In the genomic region with DNA sequence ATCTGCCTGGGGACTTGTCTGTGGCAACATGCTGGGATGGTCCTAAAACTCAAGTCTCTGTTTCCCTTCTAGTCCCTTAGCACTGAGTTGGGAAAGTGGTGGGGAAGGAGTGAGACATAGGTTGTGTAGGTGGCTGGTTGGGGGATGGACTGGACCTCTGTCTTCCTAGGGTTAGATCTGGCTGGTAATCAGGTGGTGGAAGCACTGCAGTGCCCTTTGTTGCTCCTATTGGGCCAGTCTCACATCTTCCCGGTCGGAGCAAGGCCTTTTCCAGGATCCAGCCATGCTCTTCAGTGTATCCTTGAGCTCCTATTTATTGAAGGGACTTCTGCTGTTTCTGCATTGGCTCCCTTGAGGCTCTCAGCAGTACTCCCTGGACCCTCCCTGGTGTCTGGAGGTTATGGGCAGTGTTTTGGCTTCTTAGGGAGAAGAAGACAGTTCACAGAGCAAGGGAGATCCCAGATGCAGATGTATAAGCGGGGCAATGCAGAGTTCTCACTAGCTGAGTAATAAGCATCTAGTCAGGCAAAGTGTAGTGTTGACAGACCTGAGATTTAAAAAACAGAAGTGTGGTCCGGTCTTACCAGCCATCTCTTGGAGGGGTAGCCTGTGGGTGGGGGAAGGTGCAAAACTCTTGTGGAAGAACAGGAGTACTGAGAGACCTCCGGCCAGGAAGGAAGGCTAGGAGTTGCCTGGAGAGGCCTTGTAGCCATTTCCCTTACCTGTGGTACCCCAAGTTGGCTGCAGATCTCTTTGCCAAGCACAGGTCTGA, we compare ENCODE assay signal across 8 cellular contexts. TPM values are rescaled to one million over a fixed set of nuclear protein-coding genes. Genes with fewer than 3 reads are reported as not detected.
DNase-seq lines count a peak whose midpoint lies in the region; ATAC-seq and TF ChIP-seq lines count a peak whose summit lies in the region.

No MANE protein-coding gene starts in this region.

- no peaks in the 10 kb centered on the region for H3K27me3 Mint-ChIP-seq in Calu3 (ENCODE audit: unreplicated experiment)

- BruUV-seq in Calu3 (replicated peaks; lab: Mats Ljungman, UMichigan) = no TSS peak

- H3K27me3 ChIP-seq in dorsolateral prefrontal cortex (no peaks in the 10 kb centered on the region), neutrophil (no peaks in the 10 kb centered on the region)

- intact Hi-C loops in Calu3 (cut with micrococcal nuclease; ENCODE audit: unreplicated experiment) = no loop called here
- intact Hi-C loops in dorsolateral prefrontal cortex (cut with DNase I) = loop anchor here (2.0 to 10.0 kb wide), 3 partner anchors 37 to 179 kb away; a partner anchor contains a TSS

- H3K4me3 ChIP-seq in NB4 (ENCODE audit: low read depth, low read length) = peak overlapping the region; percentile 68
- H3K4me3 ChIP-seq in dorsolateral prefrontal cortex = peak overlapping the region; percentile 59 to 100 (median 98)
- H3K4me3 ChIP-seq in neutrophil (ENCODE audit: low read depth in 1 of 2, low read length in 1 of 2) = peak overlapping the region; percentile 95 to 97

- H3K27ac Mint-ChIP-seq in Calu3 (ENCODE audit: unreplicated experiment) = peak overlapping the region; percentile 90

- peaks cover 25% of the 10 kb centered on the region for H3K4me1 Mint-ChIP-seq in Calu3 (ENCODE audit: low read depth, unreplicated experiment)

- H3K36me3 ChIP-seq in neutrophil = no peaks in the 10 kb centered on the region

- no peak for TF ChIP-seq POLR2A in NB4 (IDR thresholded peaks at IDR 0.05; ENCODE audit: extremely low read depth, insufficient read length)

- H3K4me1 ChIP-seq in neutrophil (ENCODE audit: control insufficient read depth in 1 of 2, insufficient read depth in 1 of 2, low read depth in 1 of 2, low read length in 1 of 2) = peaks cover 41 to 59% of the 10 kb centered on the region in 2 experiments

- H3K27ac ChIP-seq in dorsolateral prefrontal cortex = peak overlapping the region; percentile 84 to 100 (median 98)
- H3K27ac ChIP-seq in neutrophil = peak overlapping the region; percentile 85

- no peaks in the 10 kb centered on the region for H3K9me3 ChIP-seq in neutrophil

- no peak for TF ChIP-seq CTCF in Calu3 (IDR thresholded peaks at IDR 0.05; ENCODE audit: unreplicated experiment)
- TF ChIP-seq CTCF in NB4 (IDR thresholded peaks at IDR 0.05; ENCODE audit: low read depth, low read length) = no peak
- no peak for TF ChIP-seq CTCF in dorsolateral prefrontal cortex (IDR thresholded peaks at IDR 0.05 in 54 of 56, conservative IDR thresholded peaks at IDR 0.05 in 2 of 56; ENCODE audit: low read depth in 1 of 56, partially characterized antibody in 56 of 56)
- no peak for TF ChIP-seq CTCF in neutrophil (IDR thresholded peaks at IDR 0.05)

- H3K36me3 Mint-ChIP-seq in Calu3 (ENCODE audit: insufficient read depth, unreplicated experiment) = peaks cover 68% of the 10 kb centered on the region

- no peak for DNase-seq in Calu3
- peak; percentile 59 for DNase-seq in NB4 (ENCODE audit: low read depth)
- no peak for DNase-seq in dorsolateral prefrontal cortex
- no peak for DNase-seq in NCI-H1417 (lab: John Stamatoyannopoulos, UW)
- no peak for DNase-seq in NCI-H2107 (lab: John Stamatoyannopoulos, UW)

- H3K4me3 Mint-ChIP-seq in Calu3 (ENCODE audit: low read depth, unreplicated experiment) = peak overlapping the region; percentile 87

- CTCF ChIA-PET in Calu3 (lab: Charles Lee) = interaction anchor here (0.6 to 1.6 kb wide), 3 partner anchors 11 to 93 kb away, joined by 3 to 6 read pairs (median 4); no protein-coding TSS in a partner anchor

- no peak for ATAC-seq in HG03135 (IDR thresholded peaks at IDR 0.05; ENCODE audit: unreplicated experiment)
- ATAC-seq in GM19324 (IDR thresholded peaks at IDR 0.05; ENCODE audit: low FRiP score, unreplicated experiment) = no peak

- no peaks in the 10 kb centered on the region for H3K9me3 Mint-ChIP-seq in Calu3 (ENCODE audit: low read depth, unreplicated experiment)

RNA-seq across cellular contexts. Expression of a gene that starts 1.3 kb away (rescaled TPM):
- total RNA-seq in Calu3 (2022) (210 and 224 TPM in 2 replicates), dorsolateral prefrontal cortex (10 to 100 TPM; 51.7 to 88.9 (median 72.2) TPM)

RNA-seq across cellular contexts. Expression of a gene that starts 2.0 kb away (rescaled TPM):
- 46.8 and 54.3 TPM in 2 replicates for total RNA-seq in Calu3 (2022)
- 10 to 100 TPM; 40.0 to 88.4 (median 54.9) TPM for total RNA-seq in dorsolateral prefrontal cortex

RNA-seq across cellular contexts. Expression of a gene that starts 3.4 kb away (rescaled TPM):
- total RNA-seq in Calu3 (2022) (38.3 and 39.1 TPM in 2 replicates), dorsolateral prefrontal cortex (10 to 100 TPM; 17.7 to 30.0 (median 24.0) TPM)

RNA-seq across cellular contexts. Expression of a gene that starts 27.4 kb away (rescaled TPM):
- 85.8 and 88.1 TPM in 2 replicates for total RNA-seq in Calu3 (2022)
- 10 to 100 TPM; 46.0 to 96.6 (median 69.2) TPM for total RNA-seq in dorsolateral prefrontal cortex

RNA-seq across cellular contexts. Expression of a gene that starts 38.8 kb away (rescaled TPM):
- total RNA-seq in Calu3 (2022) = 1.0 and 1.3 TPM in 2 replicates
- total RNA-seq in dorsolateral prefrontal cortex = 10 to 100 TPM in 26 of 120 experiments, 1 to 10 TPM in 94; 3.1 to 16.5 (median 8.5) TPM
